35 cellular contexts compared by ENCODE assay signal in the genomic region with DNA sequence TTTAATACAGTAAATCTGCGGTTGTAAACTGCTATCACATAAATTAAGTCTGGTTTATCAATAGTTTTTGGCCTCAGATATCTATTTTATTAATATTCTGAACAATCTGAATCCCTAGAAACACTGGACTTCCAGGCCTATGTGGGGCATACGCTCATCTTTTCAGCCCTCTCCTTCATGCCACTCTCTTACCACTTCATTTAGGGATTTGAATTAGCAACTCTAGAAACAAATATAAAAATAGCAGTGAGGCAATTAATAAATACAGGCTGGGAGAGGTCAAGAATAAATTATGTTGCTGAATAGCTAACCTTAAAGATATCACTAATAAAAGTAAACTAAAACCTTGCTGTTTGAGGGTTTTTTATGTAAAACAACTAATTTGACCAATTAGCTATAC.
"Had no signal": no experiment of that assay in that cellular context is flagged by ENCODE, and none has a peak within 500 bp of the region (broad histone marks: within the 10 kb centered on the region; RNA-seq: fewer than 3 reads in every experiment).

No MANE protein-coding gene starts in this region.

- H3K36me3 ChIP-seq: adrenal gland, brain microvascular endothelial cell, breast epithelium had no signal

- H3K36me3 Mint-ChIP-seq: activated CD4-positive, alpha-beta memory T cell treated with anti-CD3 and anti-CD28 coated beads for 36 hours; activated naive CD4-positive, alpha-beta T cell treated with anti-CD3 and anti-CD28 coated beads, Interleukin-2, amount 50 U/mL, for 72 hours; activated naive CD8-positive, alpha-beta T cell treated with anti-CD3 and anti-CD28 coated beads for 36 hours had no signal

- H3K4me1 ChIP-seq: adrenal gland, body of pancreas, breast epithelium had no signal

- H3K4me3 Mint-ChIP-seq: activated B cell treated with CpG ODN at 0.5 μM for 24 hours; activated CD4-positive, alpha-beta memory T cell treated with anti-CD3 and anti-CD28 coated beads for 36 hours; activated CD8-positive, alpha-beta T cell treated with anti-CD3 and anti-CD28 coated beads for 36 hours; activated naive CD4-positive, alpha-beta T cell treated with anti-CD3 and anti-CD28 coated beads for 36 hours; activated naive CD8-positive, alpha-beta T cell treated with anti-CD3 and anti-CD28 coated beads for 36 hours; activated T-cell treated with anti-CD3 and anti-CD28 coated beads, Interleukin-2, amount 50 U/mL, for 4 hours; activated T-cell treated with anti-CD3 and anti-CD28 coated beads, Interleukin-2, amount 50 U/mL, for 72 hours; activated T-helper 1 cell treated with anti-CD3 and anti-CD28 coated beads, Interleukin-12 subunit alpha, Interleukin-12 subunit beta, Interleukin-2, Interleukin-4 antibody, amounts not matched to agents 30 ng/mL and 10 ng/mL and 1 ng/mL, durations not matched to agents 14 hours and 24 hours and 36 hours; activated T-helper 17 cell treated with anti-CD3 and anti-CD28 coated beads, Interleukin-2, amount 50 U/mL, for 72 hours; T-helper 1 cell treated with Interleukin-12 subunit alpha and Interleukin-12 subunit beta and Interleukin-4 antibody, amounts not matched to agents 30 μg/mL and 1 μg/mL, for 36 hours; T-helper 2 cell treated with Interferon-gamma antibody and Interleukin-4, amounts not matched to agents 5 μg/mL and 100 μg/mL, for 36 hours had no signal

- H3K9me3 Mint-ChIP-seq: activated B cell treated with CpG ODN at 0.5 μM for 24 hours; activated CD4-positive, alpha-beta memory T cell treated with anti-CD3 and anti-CD28 coated beads for 36 hours; activated CD8-positive, alpha-beta T cell treated with anti-CD3 and anti-CD28 coated beads for 36 hours; activated naive CD4-positive, alpha-beta T cell treated with anti-CD3 and anti-CD28 coated beads for 36 hours; activated naive CD8-positive, alpha-beta T cell treated with anti-CD3 and anti-CD28 coated beads for 36 hours; activated T-cell treated with anti-CD3 and anti-CD28 coated beads, Interleukin-2, amount 50 U/mL, for 4 hours; activated T-cell treated with anti-CD3 and anti-CD28 coated beads, Interleukin-2, amount 50 U/mL, for 72 hours; activated T-helper 1 cell treated with anti-CD3 and anti-CD28 coated beads, Interleukin-12 subunit alpha, Interleukin-12 subunit beta, Interleukin-2, Interleukin-4 antibody, amounts not matched to agents 30 ng/mL and 10 ng/mL and 1 ng/mL, durations not matched to agents 14 hours and 24 hours and 36 hours; activated T-helper 17 cell treated with anti-CD3 and anti-CD28 coated beads, Interleukin-2, amount 50 U/mL, for 72 hours; T-helper 1 cell treated with Interleukin-12 subunit alpha and Interleukin-12 subunit beta and Interleukin-4 antibody, amounts not matched to agents 30 μg/mL and 1 μg/mL, for 36 hours; T-helper 2 cell treated with Interferon-gamma antibody and Interleukin-4, amounts not matched to agents 5 μg/mL and 100 μg/mL, for 36 hours had no signal

- H3K27ac ChIP-seq: adrenal gland, body of pancreas, brain microvascular endothelial cell, breast epithelium, VCaP had no signal

- DNase-seq: activated B cell treated with CpG ODN at 0.5 μM for 24 hours; activated CD4-positive, alpha-beta memory T cell treated with anti-CD3 and anti-CD28 coated beads for 36 hours; activated CD4-positive, alpha-beta T cell treated with anti-CD3 and anti-CD28 coated beads for 4 hours; activated CD4-positive, alpha-beta T cell treated with anti-CD3 and anti-CD28 coated beads, Interleukin-2, amount 50 U/mL, for 1 hour; activated CD4-positive, alpha-beta T cell treated with anti-CD3 and anti-CD28 coated beads, Interleukin-2, amount 50 U/mL, for 4 hours; activated CD4-positive, CD25-positive, alpha-beta regulatory T cell treated with anti-CD3 and anti-CD28 coated beads, Interleukin-2, amount 50 U/mL, for 72 hours; activated CD8-positive, alpha-beta memory T cell treated with anti-CD3 and anti-CD28 coated beads, Interleukin-2, amount 50 U/mL, for 4 hours; activated CD8-positive, alpha-beta T cell treated with anti-CD3 and anti-CD28 coated beads for 36 hours; activated effector memory CD4-positive, alpha-beta T cell treated with anti-CD3 and anti-CD28 coated beads, Interleukin-2, amount 50 U/mL, for 16 hours; activated gamma-delta T cell treated with Interleukin-2 at 50 U/mL for 16 hours; activated naive CD4-positive, alpha-beta T cell; activated naive CD4-positive, alpha-beta T cell treated with anti-CD3 and anti-CD28 coated beads for 36 hours; activated naive CD4-positive, alpha-beta T cell treated with anti-CD3 and anti-CD28 coated beads, Interleukin-2, amount 50 U/mL, for 16 hours; activated naive CD8-positive, alpha-beta T cell treated with anti-CD3 and anti-CD28 coated beads for 36 hours; activated T-cell treated with anti-CD3 and anti-CD28 coated beads for 4 hours; activated T-cell treated with anti-CD3 and anti-CD28 coated beads, Interleukin-2, amount 50 U/mL, for 1 hour; activated T-cell treated with anti-CD3 and anti-CD28 coated beads, Interleukin-2, amount 50 U/mL, for 4 hours; activated T-cell treated with anti-CD3 and anti-CD28 coated beads, Interleukin-2, amount 50 U/mL, for 72 hours; adrenal gland; amniotic stem cell; aorta; body of pancreas; brain microvascular endothelial cell; central memory CD4-positive, alpha-beta T cell; SW 1271; T-helper 1 cell; T-helper 2 cell; T-helper 9 cell had no signal

- H3K27me3 Mint-ChIP-seq: activated B cell treated with CpG ODN at 0.5 μM for 24 hours; activated CD4-positive, alpha-beta memory T cell treated with anti-CD3 and anti-CD28 coated beads for 36 hours; activated CD8-positive, alpha-beta T cell treated with anti-CD3 and anti-CD28 coated beads for 36 hours; activated naive CD8-positive, alpha-beta T cell treated with anti-CD3 and anti-CD28 coated beads for 36 hours had no signal

- ATAC-seq: activated CD8-positive, alpha-beta T cell treated with anti-CD3 and anti-CD28 coated beads for 36 hours; activated naive CD4-positive, alpha-beta T cell treated with anti-CD3 and anti-CD28 coated beads, Interleukin-2, amount 50 U/mL, for 72 hours; activated T-cell treated with anti-CD3 and anti-CD28 coated beads, Interleukin-2, amount 50 U/mL, for 4 hours; activated T-cell treated with anti-CD3 and anti-CD28 coated beads, Interleukin-2, amount 50 U/mL, for 72 hours; activated T-helper 17 cell treated with anti-CD3 and anti-CD28 coated beads, Interleukin-2, amount 50 U/mL, for 72 hours; body of pancreas had no signal

- H3K9me3 ChIP-seq: adrenal gland, body of pancreas, breast epithelium had no signal

- H3K4me3 ChIP-seq: adrenal gland, body of pancreas, breast epithelium had no signal

- H3K27me3 ChIP-seq: adrenal gland, body of pancreas, brain microvascular endothelial cell, breast epithelium had no signal

- H3K27ac Mint-ChIP-seq: activated B cell treated with CpG ODN at 0.5 μM for 24 hours; activated CD4-positive, alpha-beta memory T cell treated with anti-CD3 and anti-CD28 coated beads for 36 hours; activated CD8-positive, alpha-beta T cell treated with anti-CD3 and anti-CD28 coated beads for 36 hours; activated naive CD4-positive, alpha-beta T cell treated with anti-CD3 and anti-CD28 coated beads for 36 hours; activated naive CD4-positive, alpha-beta T cell treated with anti-CD3 and anti-CD28 coated beads, Interleukin-2, amount 50 U/mL, for 72 hours; activated naive CD8-positive, alpha-beta T cell treated with anti-CD3 and anti-CD28 coated beads for 36 hours; activated T-cell treated with anti-CD3 and anti-CD28 coated beads, Interleukin-2, amount 50 U/mL, for 72 hours; activated T-helper 1 cell treated with anti-CD3 and anti-CD28 coated beads, Interleukin-12 subunit alpha, Interleukin-12 subunit beta, Interleukin-2, Interleukin-4 antibody, amounts not matched to agents 30 ng/mL and 10 ng/mL and 1 ng/mL, durations not matched to agents 14 hours and 24 hours and 36 hours; activated T-helper 17 cell treated with anti-CD3 and anti-CD28 coated beads, Interleukin-2, amount 50 U/mL, for 72 hours; T-helper 1 cell treated with Interleukin-12 subunit alpha and Interleukin-12 subunit beta and Interleukin-4 antibody, amounts not matched to agents 30 μg/mL and 1 μg/mL, for 36 hours; T-helper 2 cell treated with Interferon-gamma antibody and Interleukin-4, amounts not matched to agents 5 μg/mL and 100 μg/mL, for 36 hours had no signal

- H3K4me1 Mint-ChIP-seq: activated B cell treated with CpG ODN at 0.5 μM for 24 hours; activated naive CD8-positive, alpha-beta T cell treated with anti-CD3 and anti-CD28 coated beads for 36 hours; activated T-helper 17 cell treated with anti-CD3 and anti-CD28 coated beads, Interleukin-2, amount 50 U/mL, for 72 hours had no signal
